In the genomic region with DNA sequence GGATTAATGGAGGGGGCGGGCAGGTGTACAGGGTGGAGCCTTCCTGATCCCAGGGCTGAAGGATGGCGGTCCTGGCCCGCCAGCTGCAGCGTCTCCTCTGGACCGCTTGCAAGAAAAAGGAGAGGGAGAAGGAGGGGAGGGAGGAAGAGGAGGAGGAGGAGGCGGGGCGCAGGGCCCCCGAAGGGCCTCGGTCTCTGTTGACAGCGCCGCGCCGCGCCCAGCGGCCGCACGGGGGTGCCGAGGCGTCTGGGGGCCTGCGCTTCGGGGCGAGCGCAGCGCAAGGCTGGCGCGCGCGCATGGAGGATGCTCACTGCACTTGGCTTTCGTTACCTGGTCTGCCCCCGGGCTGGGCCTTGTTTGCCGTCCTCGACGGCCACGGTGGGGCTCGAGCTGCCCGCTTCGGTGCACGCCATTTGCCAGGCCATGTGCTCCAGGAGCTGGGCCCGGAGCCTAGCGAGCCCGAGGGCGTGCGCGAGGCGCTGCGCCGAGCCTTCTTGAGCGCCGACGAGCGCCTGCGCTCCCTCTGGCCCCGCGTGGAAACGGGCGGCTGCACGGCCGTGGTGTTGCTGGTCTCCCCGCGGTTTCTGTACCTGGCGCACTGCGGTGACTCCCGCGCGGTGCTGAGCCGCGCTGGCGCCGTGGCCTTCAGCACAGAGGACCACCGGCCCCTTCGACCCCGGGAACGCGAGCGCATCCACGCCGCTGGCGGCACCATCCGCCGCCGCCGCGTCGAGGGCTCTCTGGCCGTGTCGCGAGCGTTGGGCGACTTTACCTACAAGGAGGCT, we compare ENCODE assay signal across 8 cellular contexts. TPM values are rescaled to one million over a fixed set of nuclear protein-coding genes. Genes with fewer than 3 reads are reported as not detected.
DNase-seq lines count a peak whose midpoint lies in the region; TF ChIP-seq lines count a peak whose summit lies in the region.

A gene with protein sequence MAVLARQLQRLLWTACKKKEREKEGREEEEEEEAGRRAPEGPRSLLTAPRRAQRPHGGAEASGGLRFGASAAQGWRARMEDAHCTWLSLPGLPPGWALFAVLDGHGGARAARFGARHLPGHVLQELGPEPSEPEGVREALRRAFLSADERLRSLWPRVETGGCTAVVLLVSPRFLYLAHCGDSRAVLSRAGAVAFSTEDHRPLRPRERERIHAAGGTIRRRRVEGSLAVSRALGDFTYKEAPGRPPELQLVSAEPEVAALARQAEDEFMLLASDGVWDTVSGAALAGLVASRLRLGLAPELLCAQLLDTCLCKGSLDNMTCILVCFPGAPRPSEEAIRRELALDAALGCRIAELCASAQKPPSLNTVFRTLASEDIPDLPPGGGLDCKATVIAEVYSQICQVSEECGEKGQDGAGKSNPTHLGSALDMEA (plus strand): TSS at position 33 of the 785 bp plus-strand sequence. CDS start 30 bp downstream, at position 63.

- H3K36me3 ChIP-seq in prostate gland, result no peaks in the 10 kb centered on the region
- no peaks in the 10 kb centered on the region for H3K36me3 ChIP-seq in thyroid gland

- H3K4me1 ChIP-seq in prostate gland (replicated peaks) (no peaks in the 10 kb centered on the region), thyroid gland (peaks cover 16 to 32% of the 10 kb centered on the region in 2 donors)

- intact Hi-C loops in prostate gland (cut with DNase I), result no loop called here
- intact Hi-C loops in thyroid gland (cut with DNase I), result no loop called here

- peak within 1 kb of the TSS; percentile 42 for H3K4me3 ChIP-seq in fibroblast of mammary gland (ENCODE audit: control insufficient read depth, low read depth, low read length)
- H3K4me3 ChIP-seq in prostate gland, result peak within 1 kb of the TSS; percentile 49 to 59
- no peak within 1 kb of the TSS for H3K4me3 ChIP-seq in thyroid gland (replicated peaks in 1 of 3)

- WGBS in prostate gland, result under 1% methylated on average over 53 of the region's 89 CpGs
- 1 to 2% methylated on average over 20 to 44 of the region's 89 CpGs for WGBS in thyroid gland, 2 donors

- H3K27me3 ChIP-seq in prostate gland (replicated peaks; ENCODE audit: insufficient read depth) (no peaks in the 10 kb centered on the region), thyroid gland (peaks cover 10% of the 10 kb centered on the region)

- H3K9me3 ChIP-seq in prostate gland (no peaks in the 10 kb centered on the region), thyroid gland (no peaks in the 10 kb centered on the region)

- TF ChIP-seq CTCF in fibroblast of mammary gland (conservative IDR thresholded peaks at IDR 0.05; ENCODE audit: control insufficient read depth, insufficient read depth, low read depth, low read length) (no peak), prostate gland (IDR thresholded peaks at IDR 0.05) (peak in 1 of 4 experiments; percentile 18), thyroid gland (IDR thresholded peaks at IDR 0.05) (no peak)

- H3K27ac ChIP-seq in prostate gland (no peak within 1 kb of the TSS), thyroid gland (no peak within 1 kb of the TSS)

- TF ChIP-seq POLR2A in prostate gland (IDR thresholded peaks at IDR 0.05) (no peak), thyroid gland (IDR thresholded peaks at IDR 0.05) (no peak)

- DNase-seq in EL (peak; percentile 45), NCI-H128 (lab: John Stamatoyannopoulos, UW; ENCODE audit: unreplicated experiment) (peak; percentile 14), activated T-cell treated with anti-CD3 and anti-CD28 coated beads for 24 hours (ENCODE audit: low read depth) (peak; percentile 43), fibroblast of mammary gland (ENCODE audit: low read depth) (no peak), prostate gland (ENCODE audit: low spot score) (no peak), thyroid gland (no peak), SKM-1 treated with dmso at 0.1 percent for 144 hours (lab: John Stamatoyannopoulos, UW; ENCODE audit: unreplicated experiment) (no peak), HT-29 (ENCODE audit: low spot score) (no peak)

RNA-seq across cellular contexts. Expression of the gene that starts here (rescaled TPM):
- 1 to 10 TPM in 1 of 2 donors, under 1 TPM in 1; 0.36 to 1.8 TPM for total RNA-seq in prostate gland
- 1 to 10 TPM in 1 of 4 donors, under 1 TPM in 1, not detected in 2; 0.73 to 1.1 TPM for total RNA-seq in thyroid gland
- 9.8 and 15.3 TPM in 2 replicates for total RNA-seq in HT-29 (2014; rRNA removed; shearing (Covaris generic))

Comparison
In these comparisons a context has a peak if more than half of its experiments do, and no peak if none do; other contexts are left out.
1. DNase-seq: peak in EL (single experiment), NCI-H128 (single experiment) and activated T-cell treated with anti-CD3 and anti-CD28 coated beads for 24 hours (single experiment); none in fibroblast of mammary gland (single experiment), prostate gland (single experiment), thyroid gland (0 of 2), SKM-1 treated with dmso at 0.1 percent for 144 hours (single experiment) and HT-29 (single experiment).
2. H3K4me3 ChIP-seq: peak in fibroblast of mammary gland (single experiment) and prostate gland (2 of 2); none in thyroid gland (0 of 3).